ENCODE assay signal across 22 cellular contexts in the genomic region with DNA sequence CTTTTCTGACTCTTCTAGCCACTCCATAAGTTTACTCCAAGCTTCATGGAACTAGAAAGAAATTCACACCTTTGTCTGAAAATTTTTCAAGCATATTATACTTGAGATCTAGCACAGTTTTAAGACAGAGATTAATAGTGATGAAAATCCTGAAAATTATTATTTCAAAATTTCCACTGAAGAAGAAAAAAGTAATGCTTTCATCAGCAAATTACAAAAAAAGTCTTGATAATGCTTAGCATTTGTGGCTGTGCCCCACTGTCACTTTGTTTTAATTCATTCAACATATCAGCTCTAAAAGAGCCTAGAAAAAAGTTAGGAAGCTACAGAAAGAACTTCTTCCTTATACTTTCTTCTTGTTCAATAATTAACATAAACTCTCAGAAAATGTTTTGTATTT.
DNase-seq lines count a peak whose midpoint lies in the region; ATAC-seq, FAIRE-seq and TF ChIP-seq lines count a peak whose summit lies in the region.
"Had no signal": no experiment of that assay in that cellular context is flagged by ENCODE, and none has a peak within 500 bp of the region (broad histone marks: within the 10 kb centered on the region; RNA-seq: fewer than 3 reads in every experiment).

No MANE protein-coding gene starts in this region.

- in situ Hi-C loops in K562 (cut with MboI) (no loop called here), ACHN (cut with HindIII; ENCODE audit: low pct_ligation_motif_present, low pct_unique_long_range_greater_than_20kb, low sequenced_read_pairs) (no loop called here)

- CTCF ChIA-PET in K562 (lab: Yijun Ruan, JAX; ENCODE audit: low intra/inter-chr PET ratio): no interaction called here
- CTCF ChIA-PET in PC-9 (lab: Charles Lee): no interaction called here

- H3K9ac ChIP-seq in K562 (ENCODE audit: insufficient read depth in 1 of 2, low read depth in 2 of 2, low read length in 2 of 2) (no peak overlapping the region), neural progenitor cell (peak overlapping the region; percentile 2)
- H3K9ac ChIP-seq: BLaER1 had no signal

- BruUV-seq in K562 (replicated peaks; lab: Mats Ljungman, UMichigan): no TSS peak
- BruUV-seq in PC-9 (replicated peaks; lab: Mats Ljungman, UMichigan): no TSS peak

- TF ChIP-seq POLR2A in H54 (IDR thresholded peaks at IDR 0.05; ENCODE audit: low read depth, low read length) (no peak), K562 (conservative IDR thresholded peaks at IDR 0.05) (no peak)

- no peak overlapping the region for H3K4me2 ChIP-seq in K562 (ENCODE audit: insufficient read depth, low read length)
- no peak overlapping the region for H3K4me2 ChIP-seq in neural progenitor cell
- no peak overlapping the region for H3K4me2 ChIP-seq in PC-9
- H3K4me2 ChIP-seq: BLaER1, GM23338 had no signal

- POLR2A ChIA-PET in K562 (lab: Yijun Ruan, JAX): no interaction called here
- POLR2A ChIA-PET in PC-9 (lab: Charles Lee; ENCODE audit: unreplicated experiment): no interaction called here

- intact Hi-C loops in K562 (cut with micrococcal nuclease) (no loop called here), PC-9 (cut with micrococcal nuclease; ENCODE audit: unreplicated experiment) (no loop called here)

- H4K20me1 ChIP-seq in K562 (replicated peaks; ENCODE audit: control insufficient read depth, insufficient read depth, low read length) (no peaks in the 10 kb centered on the region), neural progenitor cell (ENCODE audit: low read depth) (no peaks in the 10 kb centered on the region), PC-9 (ENCODE audit: insufficient read depth) (no peaks in the 10 kb centered on the region)
- H4K20me1 ChIP-seq: BLaER1 had no signal

- TF ChIP-seq EP300 in K562 (IDR thresholded peaks at IDR 0.05; ENCODE audit: low read length): no peak

- H3K4me3 ChIP-seq in K562 (no peak overlapping the region), neural progenitor cell (no peak overlapping the region), PC-9 (no peak overlapping the region)
- H3K4me3 ChIP-seq: BLaER1, GM23338, HAP-1 had no signal

- H3K4me1 Mint-ChIP-seq in neural progenitor cell: peaks cover 6% of the 10 kb centered on the region
- H3K4me1 Mint-ChIP-seq: B cell; CD4-positive, CD25-positive, alpha-beta regulatory T cell; GM23338 had no signal

- ATAC-seq in K562: no peak
- ATAC-seq: CD8-positive, alpha-beta T cell; GM23338 had no signal

- H3K4me1 ChIP-seq in K562 (replicated peaks in 1 of 2; ENCODE audit: control insufficient read depth in 2 of 2, insufficient read depth in 2 of 2, low read length in 2 of 2) (peaks cover 0 to 4% of the 10 kb centered on the region in 2 experiments; a peak in 2 of 5 replicates), neural progenitor cell (no peaks in the 10 kb centered on the region), PC-9 (replicated peaks; ENCODE audit: insufficient read depth) (no peaks in the 10 kb centered on the region)
- H3K4me1 ChIP-seq: BLaER1, Caco-2 had no signal

- H3K27me3 Mint-ChIP-seq in neural progenitor cell (ENCODE audit: insufficient read depth, low read depth): no peaks in the 10 kb centered on the region
- H3K27me3 Mint-ChIP-seq: B cell; CD4-positive, CD25-positive, alpha-beta regulatory T cell had no signal

- H3K79me2 ChIP-seq in K562 (ENCODE audit: control insufficient read depth, insufficient read depth, low read length) (no peaks in the 10 kb centered on the region), neural progenitor cell (ENCODE audit: low read depth) (no peaks in the 10 kb centered on the region), PC-9 (ENCODE audit: low read depth) (no peaks in the 10 kb centered on the region)

- no peak overlapping the region for H3K27ac Mint-ChIP-seq in neural progenitor cell
- H3K27ac Mint-ChIP-seq: B cell; CD4-positive, CD25-positive, alpha-beta regulatory T cell; CD8-positive, alpha-beta T cell; GM23338; HFFc6 had no signal

- no peak for TF ChIP-seq RAD21 in K562 (CRISPR knock-in tag; conservative IDR thresholded peaks at IDR 0.05 in 1 of 2, IDR thresholded peaks at IDR 0.05 in 1 of 2)

- no peaks in the 10 kb centered on the region for H3K9me3 Mint-ChIP-seq in neural progenitor cell
- H3K9me3 Mint-ChIP-seq: CD4-positive, CD25-positive, alpha-beta regulatory T cell; CD8-positive, alpha-beta T cell; GM23338; HFFc6 had no signal

- DNase-seq in H54 (ENCODE audit: insufficient read length, low spot score) (no peak), K562 (ENCODE audit: extremely low read depth in 1 of 4, low spot score in 3 of 4) (no peak), neural progenitor cell (ENCODE audit: low spot score) (no peak), PC-9 (no peak), ACHN (no peak), amniotic stem cell (lab: John Stamatoyannopoulos, UW) (no peak)
- DNase-seq: Caco-2; CD4-positive, CD25-positive, alpha-beta regulatory T cell; CD8-positive, alpha-beta T cell; DMS 273 treated with DMSO at 0.1 percent for 48 hours; DMS79; EL; GF-D8; HFFc6 had no signal

- peak; percentile 48 for FAIRE-seq in H54 (lab: Jason Lieb, UNC)
- FAIRE-seq in K562 (lab: Jason Lieb, UNC): no peak
- FAIRE-seq: D721Med, GM12891, GM18507 had no signal

- H3K36me3 ChIP-seq in K562 (ENCODE audit: control insufficient read depth, insufficient read depth, low read length) (peaks cover 4% of the 10 kb centered on the region; the same call in 1 of the 3 replicates), neural progenitor cell (peaks cover 30% of the 10 kb centered on the region), PC-9 (ENCODE audit: low read depth) (0 out of 2 replicates have a peak, but pooled peaks cover 31% of the 10 kb centered on the region)

- H2AFZ ChIP-seq in K562 (ENCODE audit: low read depth, low read length) (no peak overlapping the region), neural progenitor cell (replicated peaks) (no peak overlapping the region), PC-9 (no peak overlapping the region)
- H2AFZ ChIP-seq: GM23338 had no signal

- no peaks in the 10 kb centered on the region for H3F3A ChIP-seq in neural progenitor cell (ENCODE audit: low read depth)
- no peaks in the 10 kb centered on the region for H3F3A ChIP-seq in PC-9 (ENCODE audit: insufficient read depth, low read depth)

- TF ChIP-seq CTCF in K562 (IDR thresholded peaks at IDR 0.05 in 2 of 3, conservative IDR thresholded peaks at IDR 0.05 in 1 of 3; ENCODE audit: insufficient read depth in 2 of 3, low read depth in 1 of 3, low read length in 3 of 3): no peak
- TF ChIP-seq CTCF in neural progenitor cell (IDR thresholded peaks at IDR 0.05): no peak
- TF ChIP-seq CTCF in PC-9 (conservative IDR thresholded peaks at IDR 0.05): no peak

- H3K4me3 Mint-ChIP-seq in neural progenitor cell: no peak overlapping the region
- H3K4me3 Mint-ChIP-seq: B cell; CD4-positive, CD25-positive, alpha-beta regulatory T cell; CD8-positive, alpha-beta T cell; GM23338; HFFc6 had no signal

- H3K9me3 ChIP-seq in K562 (replicated peaks; ENCODE audit: control insufficient read depth, insufficient read depth, low read depth, low read length): no peaks in the 10 kb centered on the region
- no peaks in the 10 kb centered on the region for H3K9me3 ChIP-seq in neural progenitor cell (ENCODE audit: low read depth)
- H3K9me3 ChIP-seq in PC-9 (ENCODE audit: insufficient read depth, low read depth): no peaks in the 10 kb centered on the region
- H3K9me3 ChIP-seq: BLaER1, Caco-2, HAP-1 had no signal

- H3K27ac ChIP-seq in K562 (ENCODE audit: extremely low read depth, low read depth, low read length) (no peak overlapping the region), neural progenitor cell (no peak overlapping the region), PC-9 (no peak overlapping the region)
- H3K27ac ChIP-seq: BLaER1, C4-2B had no signal

- peaks cover 38% of the 10 kb centered on the region for H3K36me3 Mint-ChIP-seq in neural progenitor cell
- H3K36me3 Mint-ChIP-seq: CD8-positive, alpha-beta T cell had no signal

- H3K9me2 ChIP-seq in PC-9 (ENCODE audit: insufficient read depth): no peaks in the 10 kb centered on the region

- H3K9me1 ChIP-seq in K562 (ENCODE audit: control insufficient read depth, insufficient read depth, low read length): no peaks in the 10 kb centered on the region

- H3K27me3 ChIP-seq in K562 (ENCODE audit: control insufficient read depth in 2 of 2, insufficient read depth in 2 of 2, low read length in 2 of 2): no peaks in the 10 kb centered on the region
- no peaks in the 10 kb centered on the region for H3K27me3 ChIP-seq in neural progenitor cell
- no peaks in the 10 kb centered on the region for H3K27me3 ChIP-seq in PC-9 (ENCODE audit: insufficient read depth, low read depth)
- H3K27me3 ChIP-seq: BLaER1 had no signal

TF ChIP-seq in K562, 482 proteins besides CTCF, POLR2A, EP300 and RAD21 (continues in another document):
- no peak for TF ChIP-seq ZNF584 (CRISPR knock-in tag; IDR thresholded peaks at IDR 0.05; ENCODE audit: low read depth)
- peak; percentile 36 for TF ChIP-seq ZNF316 (IDR thresholded peaks at IDR 0.05)
- TF ChIP-seq ZNF76 (CRISPR knock-in tag; IDR thresholded peaks at IDR 0.05; ENCODE audit: borderline replicate concordance): no peak
- TF ChIP-seq MEF2A (IDR thresholded peaks at IDR 0.05; ENCODE audit: control insufficient read depth, low read depth, low read length): no peak
